ENCODE assay signal across 13 cellular contexts in the genomic region with DNA sequence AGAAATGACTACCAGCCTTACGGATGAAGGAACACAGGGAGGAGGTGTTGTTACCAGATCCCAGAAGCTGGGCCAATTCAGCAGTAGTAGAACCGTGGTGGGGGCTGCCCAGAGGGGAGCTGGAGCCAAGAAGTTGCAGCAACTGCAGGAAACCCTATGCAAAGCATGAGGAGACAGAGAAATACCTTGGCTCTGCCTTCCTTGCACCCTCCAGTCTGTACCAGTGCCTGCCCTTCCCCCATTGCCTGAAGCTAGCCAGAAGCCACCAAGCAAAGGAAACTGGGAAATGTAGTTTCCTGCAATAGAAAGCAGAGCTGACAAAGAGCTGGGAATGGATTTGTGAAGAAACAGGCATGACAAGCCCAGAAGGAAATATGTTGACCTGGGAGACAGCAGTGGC.
DNase-seq lines count a peak whose midpoint lies in the region; ATAC-seq and TF ChIP-seq lines count a peak whose summit lies in the region.
"Had no signal": no experiment of that assay in that cellular context is flagged by ENCODE, and none has a peak within 500 bp of the region (broad histone marks: within the 10 kb centered on the region; RNA-seq: fewer than 3 reads in every experiment).

No MANE protein-coding gene starts in this region.

- H3K18ac ChIP-seq in trophoblast cell (ENCODE audit: low read length) = no peak overlapping the region

- H3K27me3 ChIP-seq in trophoblast cell (ENCODE audit: insufficient read depth, low read length) (no peaks in the 10 kb centered on the region), testis (no peaks in the 10 kb centered on the region), esophagus muscularis mucosa (no peaks in the 10 kb centered on the region)

- no peak overlapping the region for H2AK5ac ChIP-seq in trophoblast cell (ENCODE audit: low read length)

- H3K4me1 Mint-ChIP-seq in activated naive CD8-positive, alpha-beta T cell treated with anti-CD3 and anti-CD28 coated beads, Interleukin-2, amount 50 U/mL, for 24 hours = no peaks in the 10 kb centered on the region
- H3K4me1 Mint-ChIP-seq: activated CD4-positive, alpha-beta memory T cell treated with anti-CD3 and anti-CD28 coated beads, Interleukin-2, amount 10 ng/mL, durations not matched to agents 7 days and 5 days had no signal

- H3K9me3 ChIP-seq in trophoblast cell (ENCODE audit: insufficient read depth, low read depth, low read length) = no peaks in the 10 kb centered on the region
- no peaks in the 10 kb centered on the region for H3K9me3 ChIP-seq in testis
- H3K9me3 ChIP-seq in esophagus muscularis mucosa = no peaks in the 10 kb centered on the region

- H3K4me2 ChIP-seq in trophoblast cell (ENCODE audit: low read length) = no peak overlapping the region

- no peak overlapping the region for H3K4me3 Mint-ChIP-seq in activated naive CD8-positive, alpha-beta T cell treated with anti-CD3 and anti-CD28 coated beads, Interleukin-2, amount 50 U/mL, for 24 hours
- H3K4me3 Mint-ChIP-seq: activated CD4-positive, alpha-beta memory T cell treated with anti-CD3 and anti-CD28 coated beads, Interleukin-2, amount 10 ng/mL, durations not matched to agents 7 days and 5 days had no signal

- H3K4me1 ChIP-seq in trophoblast cell (ENCODE audit: control insufficient read depth in 1 of 2, insufficient read depth in 2 of 2, low read length in 2 of 2) (peaks cover 2 to 3% of the 10 kb centered on the region in 2 experiments), testis (no peaks in the 10 kb centered on the region), esophagus muscularis mucosa (no peaks in the 10 kb centered on the region)

- no peak overlapping the region for H3K27ac Mint-ChIP-seq in activated naive CD8-positive, alpha-beta T cell treated with anti-CD3 and anti-CD28 coated beads, Interleukin-2, amount 50 U/mL, for 24 hours
- H3K27ac Mint-ChIP-seq: activated CD4-positive, alpha-beta memory T cell treated with anti-CD3 and anti-CD28 coated beads, Interleukin-2, amount 10 ng/mL, durations not matched to agents 7 days and 5 days had no signal

- intact Hi-C loops in testis (cut with DNase I; ENCODE audit: low total_unique reads) = no loop called here
- intact Hi-C loops in esophagus muscularis mucosa (cut with DNase I) = no loop called here

- no peak overlapping the region for H3K27ac ChIP-seq in trophoblast cell (ENCODE audit: low read depth, low read length)
- no peak overlapping the region for H3K27ac ChIP-seq in testis
- no peak overlapping the region for H3K27ac ChIP-seq in esophagus muscularis mucosa (replicated peaks in 1 of 4)

- H2BK5ac ChIP-seq in trophoblast cell (ENCODE audit: low read depth, low read length, poor library complexity) = no peak overlapping the region

- TF ChIP-seq POLR2A in testis (IDR thresholded peaks at IDR 0.05) = no peak
- TF ChIP-seq POLR2A in esophagus muscularis mucosa (IDR thresholded peaks at IDR 0.05; ENCODE audit: low read depth) = no peak

- H3K9me3 Mint-ChIP-seq in activated naive CD8-positive, alpha-beta T cell treated with anti-CD3 and anti-CD28 coated beads, Interleukin-2, amount 50 U/mL, for 24 hours = no peaks in the 10 kb centered on the region
- H3K9me3 Mint-ChIP-seq: activated CD4-positive, alpha-beta memory T cell treated with anti-CD3 and anti-CD28 coated beads, Interleukin-2, amount 10 ng/mL, durations not matched to agents 7 days and 5 days had no signal

- no peak overlapping the region for H3K23ac ChIP-seq in trophoblast cell (ENCODE audit: low read length)

- no peak overlapping the region for H3K14ac ChIP-seq in trophoblast cell (ENCODE audit: low read length)

- H4K12ac ChIP-seq in trophoblast cell (ENCODE audit: low read depth, low read length) = no peak overlapping the region

- no peaks in the 10 kb centered on the region for H3K79me1 ChIP-seq in trophoblast cell (ENCODE audit: low read length)

- no peak for TF ChIP-seq EP300 in esophagus muscularis mucosa (IDR thresholded peaks at IDR 0.05)

- DNase-seq in NCI-H2171 treated with DMSO at 0.1 percent for 48 hours (lab: John Stamatoyannopoulos, UW) = peak; percentile 33
- DNase-seq in NCI-H2171 (lab: John Stamatoyannopoulos, UW) = no peak
- peak; percentile 76 for DNase-seq in NCI-H446 treated with DMSO at 0.1 percent for 48 hours (lab: John Stamatoyannopoulos, UW)
- DNase-seq in globus pallidus (ENCODE audit: low spot score) = peak; percentile 3
- DNase-seq in trophoblast cell = peak in 1 of 2 donors; percentile 0
- no peak for DNase-seq in activated naive CD8-positive, alpha-beta T cell treated with anti-CD3 and anti-CD28 coated beads, Interleukin-2, amount 50 U/mL, for 24 hours
- DNase-seq in testis = no peak
- no peak for DNase-seq in esophagus muscularis mucosa (ENCODE audit: extremely low spot score)
- DNase-seq: activated CD4-positive, alpha-beta memory T cell treated with anti-CD3 and anti-CD28 coated beads, Interleukin-2, amount 10 ng/mL, durations not matched to agents 7 days and 5 days; NCI-H526; occipital lobe; stimulated activated CD4-positive, alpha-beta T cell treated with anti-CD3 and anti-CD28 coated beads, Interleukin-15, amount 100 ng/mL, for 24 hours; T-helper 9 cell had no signal

- H4K91ac ChIP-seq in trophoblast cell (ENCODE audit: low read depth, low read length) = no peak overlapping the region

- H3K4me3 ChIP-seq in trophoblast cell (ENCODE audit: low read depth, low read length) (no peak overlapping the region), testis (no peak overlapping the region), esophagus muscularis mucosa (no peak overlapping the region)

- H2BK120ac ChIP-seq in trophoblast cell (ENCODE audit: insufficient read depth, low read length, poor library complexity) = peak overlapping the region; percentile 33

- no peaks in the 10 kb centered on the region for H3K79me2 ChIP-seq in trophoblast cell (ENCODE audit: control insufficient read depth, insufficient read depth, low read length, poor library complexity)

- no peaks in the 10 kb centered on the region for H3K36me3 Mint-ChIP-seq in activated naive CD8-positive, alpha-beta T cell treated with anti-CD3 and anti-CD28 coated beads, Interleukin-2, amount 50 U/mL, for 24 hours (ENCODE audit: low read depth)

- WGBS in trophoblast cell (ENCODE audit: extremely low coverage, insufficient coverage, insufficient read length) = no CpG with 5 or more reads among the region's 2 CpGs
- 11 to 43% methylated on average over 2 of the region's 2 CpGs for WGBS in testis, 2 donors
- WGBS in esophagus muscularis mucosa = 36% methylated on average over 2 of the region's 2 CpGs

- no peak for ATAC-seq in activated naive CD8-positive, alpha-beta T cell treated with anti-CD3 and anti-CD28 coated beads, Interleukin-2, amount 50 U/mL, for 24 hours

- H2AFZ ChIP-seq in trophoblast cell (ENCODE audit: insufficient read depth, low read length, poor library complexity) = peak overlapping the region; percentile 83

- TF ChIP-seq CTCF in testis (IDR thresholded peaks at IDR 0.05) (no peak), esophagus muscularis mucosa (IDR thresholded peaks at IDR 0.05) (no peak)

- H3K36me3 ChIP-seq in trophoblast cell (ENCODE audit: control insufficient read depth in 1 of 2, insufficient read depth in 2 of 2, low read length in 2 of 2) (no peaks in the 10 kb centered on the region), testis (ENCODE audit: low read depth, missing control alignments) (no peaks in the 10 kb centered on the region), esophagus muscularis mucosa (no peaks in the 10 kb centered on the region)

- no peak overlapping the region for H3K9ac ChIP-seq in trophoblast cell (ENCODE audit: low read length)

- no peak overlapping the region for H3K4ac ChIP-seq in trophoblast cell (ENCODE audit: low read depth, low read length)

- H2BK12ac ChIP-seq in trophoblast cell (ENCODE audit: low read length) = no peak overlapping the region

- peak overlapping the region; percentile 70 for H4K8ac ChIP-seq in trophoblast cell (ENCODE audit: low read depth, low read length)

- H3K27me3 Mint-ChIP-seq in activated naive CD8-positive, alpha-beta T cell treated with anti-CD3 and anti-CD28 coated beads, Interleukin-2, amount 50 U/mL, for 24 hours = no peaks in the 10 kb centered on the region
- H3K27me3 Mint-ChIP-seq: activated CD4-positive, alpha-beta memory T cell treated with anti-CD3 and anti-CD28 coated beads, Interleukin-2, amount 10 ng/mL, durations not matched to agents 7 days and 5 days had no signal

Comparison
In these comparisons a context has a peak if more than half of its experiments do, and no peak if none do; other contexts are left out.
1. DNase-seq: peak in NCI-H2171 treated with DMSO at 0.1 percent for 48 hours (single experiment), NCI-H446 treated with DMSO at 0.1 percent for 48 hours (single experiment) and globus pallidus (single experiment); none in NCI-H2171 (single experiment), activated naive CD8-positive, alpha-beta T cell treated with anti-CD3 and anti-CD28 coated beads, Interleukin-2, amount 50 U/mL, for 24 hours (single experiment), testis (single experiment) and esophagus muscularis mucosa (single experiment).